39 cellular contexts compared by ENCODE assay signal in genomic region chr13:80348750-80349149, GRCh38. TPM values are rescaled to one million over a fixed set of nuclear protein-coding genes. Genes with fewer than 3 reads are reported as not detected.
"Had no signal": no experiment of that assay in that cellular context is flagged by ENCODE, and none has a peak within 500 bp of the region (broad histone marks: within the 10 kb centered on the region; RNA-seq: fewer than 3 reads in every experiment).

No MANE protein-coding gene starts in this region.

- H3K36me3 Mint-ChIP-seq: activated CD4-positive, alpha-beta memory T cell treated with anti-CD3 and anti-CD28 coated beads for 36 hours; activated naive CD4-positive, alpha-beta T cell treated with anti-CD3 and anti-CD28 coated beads, Interleukin-2, amount 10 ng/mL, durations not matched to agents 7 days and 5 days; activated naive CD4-positive, alpha-beta T cell treated with anti-CD3 and anti-CD28 coated beads, Interleukin-2, amount 50 U/mL, for 24 hours; activated naive CD8-positive, alpha-beta T cell; activated naive CD8-positive, alpha-beta T cell treated with anti-CD3 and anti-CD28 coated beads, Interleukin-2, amount 10 ng/mL, durations not matched to agents 7 days and 5 days; brain had no signal

- H3K4me1 ChIP-seq: ascending aorta had no signal

- ATAC-seq: activated CD8-positive, alpha-beta T cell treated with anti-CD3 and anti-CD28 coated beads for 36 hours; activated naive CD8-positive, alpha-beta T cell treated with anti-CD3 and anti-CD28 coated beads, Interleukin-2, amount 50 U/mL, for 24 hours; activated T-cell treated with anti-CD3 and anti-CD28 coated beads, Interleukin-2, amount 50 U/mL, for 4 hours; activated T-cell treated with anti-CD3 and anti-CD28 coated beads, Interleukin-2, amount 50 U/mL, for 72 hours; activated T-helper 17 cell treated with anti-CD3 and anti-CD28 coated beads, Interleukin-2, amount 50 U/mL, for 72 hours had no signal

- FAIRE-seq: bronchial epithelial cell, TTC549 had no signal

- H3K27ac Mint-ChIP-seq: activated B cell treated with CpG ODN at 0.5 μM for 24 hours; activated CD4-positive, alpha-beta memory T cell treated with anti-CD3 and anti-CD28 coated beads for 36 hours; activated CD4-positive, alpha-beta T cell treated with anti-CD3 and anti-CD28 coated beads, Interleukin-2, amount 10 ng/mL, durations not matched to agents 24 days and 14 days; activated CD8-positive, alpha-beta T cell treated with anti-CD3 and anti-CD28 coated beads for 36 hours; activated naive CD4-positive, alpha-beta T cell treated with anti-CD3 and anti-CD28 coated beads, Interleukin-2, amount 10 ng/mL, durations not matched to agents 7 days and 5 days; activated naive CD4-positive, alpha-beta T cell treated with anti-CD3 and anti-CD28 coated beads, Interleukin-2, amount 50 U/mL, for 24 hours; activated naive CD8-positive, alpha-beta T cell; activated naive CD8-positive, alpha-beta T cell treated with anti-CD3 and anti-CD28 coated beads, Interleukin-2, amount 10 ng/mL, durations not matched to agents 7 days and 5 days; activated naive CD8-positive, alpha-beta T cell treated with anti-CD3 and anti-CD28 coated beads, Interleukin-2, amount 50 U/mL, for 24 hours; activated T-cell treated with anti-CD3 and anti-CD28 coated beads, Interleukin-2, amount 50 U/mL, for 72 hours; activated T-helper 1 cell treated with anti-CD3 and anti-CD28 coated beads, Interleukin-12 subunit alpha, Interleukin-12 subunit beta, Interleukin-2, Interleukin-4 antibody, amounts not matched to agents 30 ng/mL and 10 ng/mL and 1 ng/mL, durations not matched to agents 14 hours and 24 hours and 36 hours; activated T-helper 17 cell treated with anti-CD3 and anti-CD28 coated beads, Interleukin-2, amount 50 U/mL, for 72 hours; T-helper 1 cell treated with Interleukin-12 subunit alpha and Interleukin-12 subunit beta and Interleukin-4 antibody, amounts not matched to agents 30 μg/mL and 1 μg/mL, for 36 hours; T-helper 2 cell treated with Interferon-gamma antibody and Interleukin-4, amounts not matched to agents 5 μg/mL and 100 μg/mL, for 36 hours had no signal

- H3K27ac ChIP-seq: ascending aorta, cardiac muscle cell, VCaP had no signal

- H3K9me3 Mint-ChIP-seq: activated B cell treated with CpG ODN at 0.5 μM for 24 hours; activated CD4-positive, alpha-beta T cell treated with anti-CD3 and anti-CD28 coated beads, Interleukin-2, amount 10 ng/mL, durations not matched to agents 24 days and 14 days; activated naive CD4-positive, alpha-beta T cell treated with anti-CD3 and anti-CD28 coated beads, Interleukin-2, amount 10 ng/mL, durations not matched to agents 7 days and 5 days; activated naive CD4-positive, alpha-beta T cell treated with anti-CD3 and anti-CD28 coated beads, Interleukin-2, amount 50 U/mL, for 24 hours; activated T-cell treated with anti-CD3 and anti-CD28 coated beads, Interleukin-2, amount 50 U/mL, for 4 hours; activated T-helper 1 cell treated with anti-CD3 and anti-CD28 coated beads, Interleukin-12 subunit alpha, Interleukin-12 subunit beta, Interleukin-2, Interleukin-4 antibody, amounts not matched to agents 30 ng/mL and 10 ng/mL and 1 ng/mL, durations not matched to agents 14 hours and 24 hours and 36 hours; central memory CD8-positive, alpha-beta T cell; T-helper 1 cell treated with Interleukin-12 subunit alpha and Interleukin-12 subunit beta and Interleukin-4 antibody, amounts not matched to agents 30 μg/mL and 1 μg/mL, for 36 hours; T-helper 2 cell treated with Interferon-gamma antibody and Interleukin-4, amounts not matched to agents 5 μg/mL and 100 μg/mL, for 36 hours had no signal

- H3K36me3 ChIP-seq: ascending aorta, cardiac muscle cell had no signal

- H3K4me3 Mint-ChIP-seq: activated B cell treated with CpG ODN at 0.5 μM for 24 hours; activated CD4-positive, alpha-beta memory T cell treated with anti-CD3 and anti-CD28 coated beads for 36 hours; activated CD4-positive, alpha-beta T cell treated with anti-CD3 and anti-CD28 coated beads, Interleukin-2, amount 10 ng/mL, durations not matched to agents 24 days and 14 days; activated CD8-positive, alpha-beta T cell treated with anti-CD3 and anti-CD28 coated beads for 36 hours; activated naive CD4-positive, alpha-beta T cell treated with anti-CD3 and anti-CD28 coated beads, Interleukin-2, amount 10 ng/mL, durations not matched to agents 7 days and 5 days; activated naive CD4-positive, alpha-beta T cell treated with anti-CD3 and anti-CD28 coated beads, Interleukin-2, amount 50 U/mL, for 24 hours; activated naive CD8-positive, alpha-beta T cell; activated naive CD8-positive, alpha-beta T cell treated with anti-CD3 and anti-CD28 coated beads, Interleukin-2, amount 10 ng/mL, durations not matched to agents 7 days and 5 days; activated naive CD8-positive, alpha-beta T cell treated with anti-CD3 and anti-CD28 coated beads, Interleukin-2, amount 50 U/mL, for 24 hours; activated T-cell treated with anti-CD3 and anti-CD28 coated beads, Interleukin-2, amount 50 U/mL, for 4 hours; activated T-cell treated with anti-CD3 and anti-CD28 coated beads, Interleukin-2, amount 50 U/mL, for 72 hours; activated T-helper 1 cell treated with anti-CD3 and anti-CD28 coated beads, Interleukin-12 subunit alpha, Interleukin-12 subunit beta, Interleukin-2, Interleukin-4 antibody, amounts not matched to agents 30 ng/mL and 10 ng/mL and 1 ng/mL, durations not matched to agents 14 hours and 24 hours and 36 hours; activated T-helper 17 cell treated with anti-CD3 and anti-CD28 coated beads, Interleukin-2, amount 50 U/mL, for 72 hours; central memory CD8-positive, alpha-beta T cell; T-helper 1 cell treated with Interleukin-12 subunit alpha and Interleukin-12 subunit beta and Interleukin-4 antibody, amounts not matched to agents 30 μg/mL and 1 μg/mL, for 36 hours; T-helper 2 cell treated with Interferon-gamma antibody and Interleukin-4, amounts not matched to agents 5 μg/mL and 100 μg/mL, for 36 hours had no signal

- DNase-seq: activated B cell treated with CpG ODN at 0.5 μM for 24 hours; activated CD4-positive, alpha-beta memory T cell treated with anti-CD3 and anti-CD28 coated beads for 36 hours; activated CD4-positive, alpha-beta T cell treated with anti-CD3 and anti-CD28 coated beads for 4 hours; activated CD4-positive, alpha-beta T cell treated with anti-CD3 and anti-CD28 coated beads, Interleukin-2, amount 10 ng/mL, durations not matched to agents 24 days and 14 days; activated CD4-positive, alpha-beta T cell treated with anti-CD3 and anti-CD28 coated beads, Interleukin-2, amount 50 U/mL, for 1 hour; activated CD4-positive, alpha-beta T cell treated with anti-CD3 and anti-CD28 coated beads, Interleukin-2, amount 50 U/mL, for 4 hours; activated CD4-positive, CD25-positive, alpha-beta regulatory T cell treated with anti-CD3 and anti-CD28 coated beads, Interleukin-2, amount 50 U/mL, for 72 hours; activated CD8-positive, alpha-beta memory T cell treated with anti-CD3 and anti-CD28 coated beads, Interleukin-2, amount 50 U/mL, for 4 hours; activated CD8-positive, alpha-beta T cell treated with anti-CD3 and anti-CD28 coated beads for 36 hours; activated effector memory CD4-positive, alpha-beta T cell treated with anti-CD3 and anti-CD28 coated beads, Interleukin-2, amount 50 U/mL, for 16 hours; activated gamma-delta T cell treated with Interleukin-2 at 50 U/mL for 16 hours; activated naive CD4-positive, alpha-beta T cell; activated naive CD4-positive, alpha-beta T cell treated with anti-CD3 and anti-CD28 coated beads, Interleukin-2, amount 10 ng/mL, durations not matched to agents 7 days and 5 days; activated naive CD8-positive, alpha-beta T cell treated with anti-CD3 and anti-CD28 coated beads, Interleukin-2, amount 10 ng/mL, durations not matched to agents 7 days and 5 days; activated naive CD8-positive, alpha-beta T cell treated with anti-CD3 and anti-CD28 coated beads, Interleukin-2, amount 50 U/mL, for 24 hours; activated T-cell treated with anti-CD3 and anti-CD28 coated beads for 4 hours; activated T-cell treated with anti-CD3 and anti-CD28 coated beads, Interleukin-2, amount 50 U/mL, for 1 hour; activated T-cell treated with anti-CD3 and anti-CD28 coated beads, Interleukin-2, amount 50 U/mL, for 4 hours; activated T-cell treated with anti-CD3 and anti-CD28 coated beads, Interleukin-2, amount 50 U/mL, for 72 hours; amygdala; anterior cingulate cortex; caudate nucleus; cerebellar nuclear complex; T-helper 1 cell; T-helper 2 cell; T-helper 9 cell had no signal

- H3K27me3 ChIP-seq: ascending aorta, cardiac muscle cell had no signal

- H3K4me3 ChIP-seq: ascending aorta, cardiac muscle cell had no signal

- H3K9me3 ChIP-seq: ascending aorta had no signal

- H3K4me1 Mint-ChIP-seq: activated CD4-positive, alpha-beta T cell treated with anti-CD3 and anti-CD28 coated beads, Interleukin-2, amount 10 ng/mL, durations not matched to agents 24 days and 14 days; activated naive CD4-positive, alpha-beta T cell treated with anti-CD3 and anti-CD28 coated beads, Interleukin-2, amount 10 ng/mL, durations not matched to agents 7 days and 5 days; activated naive CD4-positive, alpha-beta T cell treated with anti-CD3 and anti-CD28 coated beads, Interleukin-2, amount 50 U/mL, for 24 hours; activated naive CD8-positive, alpha-beta T cell treated with anti-CD3 and anti-CD28 coated beads, Interleukin-2, amount 10 ng/mL, durations not matched to agents 7 days and 5 days; activated naive CD8-positive, alpha-beta T cell treated with anti-CD3 and anti-CD28 coated beads, Interleukin-2, amount 50 U/mL, for 24 hours; activated T-helper 17 cell treated with anti-CD3 and anti-CD28 coated beads, Interleukin-2, amount 50 U/mL, for 72 hours; central memory CD8-positive, alpha-beta T cell had no signal

RNA-seq across cellular contexts. Expression of gene SPRY2, which starts 7.8 kb away (rescaled TPM):
- total RNA-seq: activated T-helper 17 cell treated with anti-CD3 and anti-CD28 coated beads, Interleukin-2, amount 50 U/mL, for 72 hours had no signal
